ENCODE assay signal across 9 cellular contexts in genomic region chr5:172285226-172286143, GRCh38. TPM values are rescaled to one million over a fixed set of nuclear protein-coding genes. Genes with fewer than 3 reads are reported as not detected.
DNase-seq lines count a peak whose midpoint lies in the region; ATAC-seq and TF ChIP-seq lines count a peak whose summit lies in the region.
"Had no signal": no experiment of that assay in that cellular context is flagged by ENCODE, and none has a peak within 500 bp of the region (broad histone marks: within the 10 kb centered on the region; RNA-seq: fewer than 3 reads in every experiment).

No MANE protein-coding gene starts in this region.

- H3K27me3 Mint-ChIP-seq in activated CD4-positive, alpha-beta memory T cell treated with anti-CD3 and anti-CD28 coated beads, Interleukin-2, amount 10 ng/mL, durations not matched to agents 7 days and 5 days, result peaks cover 11% of the 10 kb centered on the region
- H3K27me3 Mint-ChIP-seq in memory B cell (no peaks in the 10 kb centered on the region), type B pancreatic cell (no peaks in the 10 kb centered on the region), CD14-positive monocyte (ENCODE audit: low read depth in 3 of 3) (peaks cover 9 to 23% (median 14%) of the 10 kb centered on the region in 3 donors)

- no peaks in the 10 kb centered on the region for H3K27me3 ChIP-seq in right cardiac atrium (ENCODE audit: control insufficient read depth, insufficient read depth)

- H3K9me3 Mint-ChIP-seq in activated CD4-positive, alpha-beta memory T cell treated with anti-CD3 and anti-CD28 coated beads, Interleukin-2, amount 10 ng/mL, durations not matched to agents 7 days and 5 days, result no peaks in the 10 kb centered on the region
- no peaks in the 10 kb centered on the region for H3K9me3 Mint-ChIP-seq in memory B cell
- no peaks in the 10 kb centered on the region for H3K9me3 Mint-ChIP-seq in type B pancreatic cell
- peaks cover 0 to 2% (median 0%) of the 10 kb centered on the region in 7 donors for H3K9me3 Mint-ChIP-seq in CD14-positive monocyte

- H3K27ac ChIP-seq in right cardiac atrium (ENCODE audit: low read length), result no peak overlapping the region

- peak overlapping the region; percentile 79 for H3K4me3 ChIP-seq in right cardiac atrium (ENCODE audit: low read length)

- 50% methylated on average over 15 of the region's 15 CpGs for WGBS in right cardiac atrium

- DNase-seq in right cardiac atrium (no peak), cardiac septum (ENCODE audit: low spot score) (no peak), memory B cell (ENCODE audit: low spot score in 2 of 2) (no peak), type B pancreatic cell (ENCODE audit: extremely low spot score, unreplicated experiment) (no peak), CD14-positive monocyte (ENCODE audit: low spot score) (no peak), NCI-H2227 (lab: John Stamatoyannopoulos, UW; ENCODE audit: unreplicated experiment) (no peak)
- DNase-seq in activated CD4-positive, alpha-beta memory T cell treated with anti-CD3 and anti-CD28 coated beads, Interleukin-2, amount 10 ng/mL, durations not matched to agents 7 days and 5 days, result no peak
- no peak for DNase-seq in stimulated activated naive CD4-positive, alpha-beta T cell (lab: John Stamatoyannopoulos, UW)
- DNase-seq: effector memory CD4-positive, alpha-beta T cell had no signal

- no peak overlapping the region for H3K27ac Mint-ChIP-seq in activated CD4-positive, alpha-beta memory T cell treated with anti-CD3 and anti-CD28 coated beads, Interleukin-2, amount 10 ng/mL, durations not matched to agents 7 days and 5 days
- no peak overlapping the region for H3K27ac Mint-ChIP-seq in memory B cell
- peak overlapping the region; percentile 86 for H3K27ac Mint-ChIP-seq in type B pancreatic cell
- peak overlapping the region in 1 of 7 donors; percentile 35 for H3K27ac Mint-ChIP-seq in CD14-positive monocyte

- peak overlapping the region; percentile 82 for H3K4me3 Mint-ChIP-seq in activated CD4-positive, alpha-beta memory T cell treated with anti-CD3 and anti-CD28 coated beads, Interleukin-2, amount 10 ng/mL, durations not matched to agents 7 days and 5 days
- H3K4me3 Mint-ChIP-seq in memory B cell (peak overlapping the region; percentile 17), type B pancreatic cell (peak overlapping the region; percentile 94), CD14-positive monocyte (peak overlapping the region in 1 of 2 donors; percentile 92)

- H3K4me1 Mint-ChIP-seq in activated CD4-positive, alpha-beta memory T cell treated with anti-CD3 and anti-CD28 coated beads, Interleukin-2, amount 10 ng/mL, durations not matched to agents 7 days and 5 days, result peaks cover 23% of the 10 kb centered on the region
- H3K4me1 Mint-ChIP-seq in memory B cell (peaks cover 7% of the 10 kb centered on the region), type B pancreatic cell (ENCODE audit: unreplicated experiment) (peaks cover 18% of the 10 kb centered on the region), CD14-positive monocyte (peaks cover 21% of the 10 kb centered on the region)

- intact Hi-C loops in right cardiac atrium (cut with DNase I), result loop anchor here in 1 of 4 donors (10.0 kb wide), 2 partner anchors 101 to 181 kb away; partner anchors contain the start of gene STK10
- intact Hi-C loops in cardiac septum (cut with DNase I), result loop anchor here (2.0 to 10.0 kb wide), 2 partner anchors 97 to 371 kb away; partner anchors contain the start of gene STK10
- intact Hi-C loops in CD14-positive monocyte (cut with micrococcal nuclease), result loop anchor here in 1 of 2 donors (10.0 kb wide), 1 partner anchor 181 kb away; no protein-coding TSS in a partner anchor

- no peaks in the 10 kb centered on the region for H3K9me3 ChIP-seq in right cardiac atrium (ENCODE audit: control insufficient read depth, low read length)

- H3K4me1 ChIP-seq in right cardiac atrium (ENCODE audit: control insufficient read depth, insufficient read depth, low read length), result no peaks in the 10 kb centered on the region

- ATAC-seq in right cardiac atrium, result no peak
- no peak for ATAC-seq in memory B cell (ENCODE audit: low read depth)

- TF ChIP-seq CTCF in type B pancreatic cell (conservative IDR thresholded peaks at IDR 0.05) (no peak), CD14-positive monocyte (IDR thresholded peaks at IDR 0.05) (no peak)

- H3K36me3 Mint-ChIP-seq in activated CD4-positive, alpha-beta memory T cell treated with anti-CD3 and anti-CD28 coated beads, Interleukin-2, amount 10 ng/mL, durations not matched to agents 7 days and 5 days (ENCODE audit: low read depth), result peaks cover 2% of the 10 kb centered on the region
- H3K36me3 Mint-ChIP-seq in memory B cell (no peaks in the 10 kb centered on the region), type B pancreatic cell (no peaks in the 10 kb centered on the region), CD14-positive monocyte (peaks cover 0 to 2% of the 10 kb centered on the region in 2 donors)

- CTCF ChIA-PET in activated CD4-positive, alpha-beta memory T cell treated with anti-CD3 and anti-CD28 coated beads, Interleukin-2, amount 10 ng/mL, durations not matched to agents 7 days and 5 days (lab: Charles Lee), result interaction anchor here (0.9 to 1.6 kb wide), 6 partner anchors 8 to 279 kb away, joined by 3 to 7 read pairs (median 4); partner anchors contain the start of genes FBXW11 and STK10

- POLR2A ChIA-PET in activated CD4-positive, alpha-beta memory T cell treated with anti-CD3 and anti-CD28 coated beads, Interleukin-2, amount 10 ng/mL, durations not matched to agents 7 days and 5 days (lab: Charles Lee), result interaction anchor here (1.1 to 5.2 kb wide), 5 partner anchors 11 to 279 kb away, joined by 3 to 32 read pairs (median 4); partner anchors contain the start of gene FBXW11

RNA-seq across cellular contexts. Expression of gene UBTD2, which starts 1.9 kb away (rescaled TPM):
- total RNA-seq in right cardiac atrium (10 to 100 TPM in 3 of 4 donors, 1 to 10 TPM in 1; 9.9 to 11.4 (median 10.8) TPM), cardiac septum (11.8 TPM), type B pancreatic cell (ENCODE audit: low replicate concordance) (32.8 and 47.2 TPM in 2 replicates)
- polyA plus RNA-seq in right cardiac atrium (8.1 TPM), CD14-positive monocyte (1 to 10 TPM; 2.6 to 3.2 TPM)
- 10 to 100 TPM; 10.2 to 10.6 TPM for total RNA-seq in activated CD4-positive, alpha-beta memory T cell treated with anti-CD3 and anti-CD28 coated beads, Interleukin-2, amount 10 ng/mL, durations not matched to agents 7 days and 5 days
